Comparison of ENCODE assay signal across 16 cellular contexts in genomic region chr10:129517680-129518057, GRCh38.
"Had no signal": no experiment of that assay in that cellular context is flagged by ENCODE, and none has a peak within 500 bp of the region (broad histone marks: within the 10 kb centered on the region; RNA-seq: fewer than 3 reads in every experiment).

No MANE protein-coding gene starts in this region.

- H3K27me3 ChIP-seq: dorsolateral prefrontal cortex, tibial nerve, vagina had no signal

- DNase-seq: activated CD4-positive, alpha-beta T cell treated with anti-CD3 and anti-CD28 coated beads, Interleukin-2, amount 10 ng/mL, durations not matched to agents 7 days and 5 days; activated naive CD4-positive, alpha-beta T cell treated with anti-CD3 and anti-CD28 coated beads for 36 hours; dorsolateral prefrontal cortex; islet precursor cell; mucosa of descending colon; nucleus accumbens; right cardiac atrium; stimulated activated CD4-positive, alpha-beta T cell treated with anti-CD3 and anti-CD28 coated beads, Interleukin-4, amount 100 ng/mL, for 4 hours; stimulated activated naive B cell treated with anti-CD40 and anti-IgM and Interleukin-4, amounts not matched to agents 10 μg/mL and 1 μg/mL and 100 μg/mL, for 72 hours; T-helper 2 cell had no signal

- H3K4me2 ChIP-seq: smooth muscle cell had no signal

- H3K4me3 ChIP-seq: dorsolateral prefrontal cortex, mucosa of descending colon, prostate gland, smooth muscle cell, tibial nerve, vagina had no signal

- ATAC-seq: activated T-helper 17 cell treated with anti-CD3 and anti-CD28 coated beads, Interleukin-2, amount 50 U/mL, for 72 hours; mucosa of descending colon; naive thymus-derived CD8-positive, alpha-beta T cell; stimulated activated naive B cell treated with anti-CD40 and anti-IgM and Interleukin-4, amounts not matched to agents 10 μg/mL and 1 μg/mL and 100 μg/mL, for 72 hours had no signal

- H3K36me3 ChIP-seq: prostate gland, vagina had no signal

- H3K27ac ChIP-seq: dorsolateral prefrontal cortex, prostate gland, tibial nerve, vagina had no signal

- H3K4me1 ChIP-seq: prostate gland, tibial nerve, vagina had no signal

- H3K9me3 ChIP-seq: mucosa of descending colon, prostate gland, tibial nerve, vagina had no signal
